18 cellular contexts compared by ENCODE assay signal in genomic region chr17:14311979-14312378, GRCh38. TPM values are rescaled to one million over a fixed set of nuclear protein-coding genes. Genes with fewer than 3 reads are reported as not detected.
DNase-seq lines count a peak whose midpoint lies in the region; ATAC-seq and TF ChIP-seq lines count a peak whose summit lies in the region.
"Had no signal": no experiment of that assay in that cellular context is flagged by ENCODE, and none has a peak within 500 bp of the region (broad histone marks: within the 10 kb centered on the region; RNA-seq: fewer than 3 reads in every experiment).

No MANE protein-coding gene starts in this region.

- no peaks in the 10 kb centered on the region for H3K9me3 Mint-ChIP-seq in activated CD4-positive, alpha-beta memory T cell treated with anti-CD3 and anti-CD28 coated beads for 36 hours
- no peaks in the 10 kb centered on the region for H3K9me3 Mint-ChIP-seq in activated CD4-positive, alpha-beta memory T cell treated with anti-CD3 and anti-CD28 coated beads, Interleukin-2, amount 10 ng/mL, durations not matched to agents 7 days and 5 days
- H3K9me3 Mint-ChIP-seq in endothelial cell (ENCODE audit: unreplicated experiment) = no peaks in the 10 kb centered on the region

- in situ Hi-C loops in gastrocnemius medialis (cut with MboI; ENCODE audit: low sequenced_read_pairs in 4 of 4) = loop anchor here in 2 of 4 donors (10.0 to 25.0 kb wide), 3 partner anchors 717 to 975 kb away; no protein-coding TSS in a partner anchor

- peaks cover 20% of the 10 kb centered on the region for H3K36me3 Mint-ChIP-seq in activated CD4-positive, alpha-beta memory T cell treated with anti-CD3 and anti-CD28 coated beads for 36 hours
- peaks cover 50% of the 10 kb centered on the region for H3K36me3 Mint-ChIP-seq in activated CD4-positive, alpha-beta memory T cell treated with anti-CD3 and anti-CD28 coated beads, Interleukin-2, amount 10 ng/mL, durations not matched to agents 7 days and 5 days (ENCODE audit: low read depth)
- peaks cover 7% of the 10 kb centered on the region for H3K36me3 Mint-ChIP-seq in endothelial cell (ENCODE audit: low read depth, unreplicated experiment)

- no peaks in the 10 kb centered on the region for H3K27me3 Mint-ChIP-seq in activated CD4-positive, alpha-beta memory T cell treated with anti-CD3 and anti-CD28 coated beads for 36 hours
- H3K27me3 Mint-ChIP-seq in activated CD4-positive, alpha-beta memory T cell treated with anti-CD3 and anti-CD28 coated beads, Interleukin-2, amount 10 ng/mL, durations not matched to agents 7 days and 5 days = no peaks in the 10 kb centered on the region
- H3K27me3 Mint-ChIP-seq in endothelial cell (ENCODE audit: unreplicated experiment) = peaks cover 7% of the 10 kb centered on the region
- H3K27me3 Mint-ChIP-seq: CD4-positive, alpha-beta memory T cell had no signal

- H3K36me3 ChIP-seq in upper lobe of right lung (no peaks in the 10 kb centered on the region), lower lobe of right lung (no peaks in the 10 kb centered on the region), gastrocnemius medialis (no peaks in the 10 kb centered on the region)

- DNase-seq in activated CD4-positive, alpha-beta memory T cell treated with anti-CD3 and anti-CD28 coated beads for 36 hours = no peak
- no peak for DNase-seq in activated CD4-positive, alpha-beta memory T cell treated with anti-CD3 and anti-CD28 coated beads, Interleukin-2, amount 10 ng/mL, durations not matched to agents 7 days and 5 days
- DNase-seq in GF-D8 (lab: John Stamatoyannopoulos, UW) = peak; percentile 59
- DNase-seq in endothelial cell (ENCODE audit: low spot score) = peak; percentile 33
- DNase-seq in upper lobe of right lung = no peak
- no peak for DNase-seq in lower lobe of right lung
- DNase-seq in gastrocnemius medialis = no peak
- DNase-seq: 8988T; CD4-positive, alpha-beta memory T cell; DMS79 treated with DMSO at 0.1 percent for 48 hours; IMR-90; MV-4-11; NCI-H1436; NCI-H2081 treated with DMSO at 0.1 percent for 48 hours; NCI-H524; SJCRH30; SW 1271 had no signal

- peaks cover 22% of the 10 kb centered on the region for H3K27me3 ChIP-seq in upper lobe of right lung
- peaks cover 21% of the 10 kb centered on the region for H3K27me3 ChIP-seq in lower lobe of right lung (ENCODE audit: low read depth)
- peaks cover 12 to 28% (median 28%) of the 10 kb centered on the region in 3 donors for H3K27me3 ChIP-seq in gastrocnemius medialis
- H3K27me3 ChIP-seq: SJCRH30 had no signal

- ATAC-seq in upper lobe of right lung (peak; percentile 11), lower lobe of right lung (no peak), gastrocnemius medialis (no peak), HG03439 (IDR thresholded peaks at IDR 0.05; ENCODE audit: unreplicated experiment) (no peak)

- CTCF ChIA-PET in activated CD4-positive, alpha-beta memory T cell treated with anti-CD3 and anti-CD28 coated beads for 36 hours (lab: Charles Lee) = no interaction called here
- CTCF ChIA-PET in activated CD4-positive, alpha-beta memory T cell treated with anti-CD3 and anti-CD28 coated beads, Interleukin-2, amount 10 ng/mL, durations not matched to agents 7 days and 5 days (lab: Charles Lee) = no interaction called here

- H3K9me3 ChIP-seq in upper lobe of right lung = no peaks in the 10 kb centered on the region
- no peaks in the 10 kb centered on the region for H3K9me3 ChIP-seq in lower lobe of right lung
- H3K9me3 ChIP-seq in gastrocnemius medialis = no peaks in the 10 kb centered on the region
- H3K9me3 ChIP-seq: SJCRH30 had no signal

- TF ChIP-seq CTCF in endothelial cell (IDR thresholded peaks at IDR 0.05; ENCODE audit: unreplicated experiment) = no peak
- no peak for TF ChIP-seq CTCF in upper lobe of right lung (IDR thresholded peaks at IDR 0.05)
- TF ChIP-seq CTCF in lower lobe of right lung (IDR thresholded peaks at IDR 0.05) = no peak
- no peak for TF ChIP-seq CTCF in gastrocnemius medialis (IDR thresholded peaks at IDR 0.05 in 4 of 5, conservative IDR thresholded peaks at IDR 0.05 in 1 of 5)

- POLR2A ChIA-PET in activated CD4-positive, alpha-beta memory T cell treated with anti-CD3 and anti-CD28 coated beads for 36 hours (lab: Charles Lee) = no interaction called here
- POLR2A ChIA-PET in activated CD4-positive, alpha-beta memory T cell treated with anti-CD3 and anti-CD28 coated beads, Interleukin-2, amount 10 ng/mL, durations not matched to agents 7 days and 5 days (lab: Charles Lee) = no interaction called here

- TF ChIP-seq POLR2A in gastrocnemius medialis (IDR thresholded peaks at IDR 0.05) = no peak

- intact Hi-C loops in activated CD4-positive, alpha-beta memory T cell treated with anti-CD3 and anti-CD28 coated beads for 36 hours (cut with micrococcal nuclease) = no loop called here
- intact Hi-C loops in upper lobe of right lung (cut with DNase I) = no loop called here
- intact Hi-C loops in lower lobe of right lung (cut with DNase I) = no loop called here
- intact Hi-C loops in gastrocnemius medialis (cut with DNase I; ENCODE audit: low total_unique reads) = no loop called here

- peaks cover 7% of the 10 kb centered on the region for H3K4me1 ChIP-seq in upper lobe of right lung
- peaks cover 18% of the 10 kb centered on the region for H3K4me1 ChIP-seq in lower lobe of right lung
- peaks cover 9 to 15% of the 10 kb centered on the region in 2 donors for H3K4me1 ChIP-seq in gastrocnemius medialis

- H3K27ac ChIP-seq in upper lobe of right lung (no peak overlapping the region), lower lobe of right lung (no peak overlapping the region), gastrocnemius medialis (no peak overlapping the region)
- H3K27ac ChIP-seq: SJCRH30 had no signal

- H3K4me3 Mint-ChIP-seq in activated CD4-positive, alpha-beta memory T cell treated with anti-CD3 and anti-CD28 coated beads for 36 hours = no peak overlapping the region
- H3K4me3 Mint-ChIP-seq in activated CD4-positive, alpha-beta memory T cell treated with anti-CD3 and anti-CD28 coated beads, Interleukin-2, amount 10 ng/mL, durations not matched to agents 7 days and 5 days = no peak overlapping the region
- H3K4me3 Mint-ChIP-seq in endothelial cell (ENCODE audit: unreplicated experiment) = no peak overlapping the region

- H3K4me1 Mint-ChIP-seq in activated CD4-positive, alpha-beta memory T cell treated with anti-CD3 and anti-CD28 coated beads for 36 hours (ENCODE audit: low read depth) = peaks cover 76% of the 10 kb centered on the region
- peaks cover 47% of the 10 kb centered on the region for H3K4me1 Mint-ChIP-seq in activated CD4-positive, alpha-beta memory T cell treated with anti-CD3 and anti-CD28 coated beads, Interleukin-2, amount 10 ng/mL, durations not matched to agents 7 days and 5 days
- H3K4me1 Mint-ChIP-seq in endothelial cell (ENCODE audit: unreplicated experiment) = peaks cover 39% of the 10 kb centered on the region

- peak overlapping the region; percentile 21 for H3K27ac Mint-ChIP-seq in activated CD4-positive, alpha-beta memory T cell treated with anti-CD3 and anti-CD28 coated beads for 36 hours
- H3K27ac Mint-ChIP-seq in activated CD4-positive, alpha-beta memory T cell treated with anti-CD3 and anti-CD28 coated beads, Interleukin-2, amount 10 ng/mL, durations not matched to agents 7 days and 5 days = no peak overlapping the region
- H3K27ac Mint-ChIP-seq in endothelial cell (ENCODE audit: unreplicated experiment) = peak overlapping the region; percentile 25

- H3K4me3 ChIP-seq in upper lobe of right lung = no peak overlapping the region
- no peak overlapping the region for H3K4me3 ChIP-seq in lower lobe of right lung
- H3K4me3 ChIP-seq in gastrocnemius medialis = no peak overlapping the region
- H3K4me3 ChIP-seq: SJCRH30 had no signal

RNA-seq across cellular contexts. Expression of gene HS3ST3B1, which starts 11.1 kb away (rescaled TPM):
- 10 to 100 TPM; 13.4 to 13.9 TPM for total RNA-seq in activated CD4-positive, alpha-beta memory T cell treated with anti-CD3 and anti-CD28 coated beads for 36 hours
- 10 to 100 TPM; 28.9 to 29.9 TPM for total RNA-seq in activated CD4-positive, alpha-beta memory T cell treated with anti-CD3 and anti-CD28 coated beads, Interleukin-2, amount 10 ng/mL, durations not matched to agents 7 days and 5 days
- total RNA-seq in endothelial cell (ENCODE audit: unreplicated experiment) (8.5 TPM), upper lobe of right lung (2.7 TPM), lower lobe of right lung (3.4 TPM), gastrocnemius medialis (1 to 10 TPM in 2 of 4 donors, under 1 TPM in 2; 0.10 to 4.0 (median 0.82) TPM)

Comparison
In these comparisons a context has a peak if more than half of its experiments do, and no peak if none do; other contexts are left out.
1. DNase-seq: peak in GF-D8 (single experiment) and endothelial cell (single experiment); none in activated CD4-positive, alpha-beta memory T cell treated with anti-CD3 and anti-CD28 coated beads for 36 hours (single experiment), activated CD4-positive, alpha-beta memory T cell treated with anti-CD3 and anti-CD28 coated beads, Interleukin-2, amount 10 ng/mL, durations not matched to agents 7 days and 5 days (single experiment), upper lobe of right lung (single experiment), lower lobe of right lung (single experiment) and gastrocnemius medialis (0 of 2).